In genomic region chr7:155870334-155871180, GRCh38 we compare ENCODE assay signal across 13 cellular contexts. TPM values are rescaled to one million over a fixed set of nuclear protein-coding genes. Genes with fewer than 3 reads are reported as not detected.
"Had no signal": no experiment of that assay in that cellular context is flagged by ENCODE, and none has a peak within 500 bp of the region (broad histone marks: within the 10 kb centered on the region; RNA-seq: fewer than 3 reads in every experiment).

No MANE protein-coding gene starts in this region.

- DNase-seq: activated CD4-positive, CD25-positive, alpha-beta regulatory T cell treated with anti-CD3 and anti-CD28 coated beads, Interleukin-2, amount 50 U/mL, for 72 hours; activated naive CD4-positive, alpha-beta T cell; activated naive CD8-positive, alpha-beta T cell treated with anti-CD3 and anti-CD28 coated beads, Interleukin-2, amount 10 ng/mL, durations not matched to agents 7 days and 5 days; anterior cingulate cortex; brain microvascular endothelial cell; gastrocnemius medialis; heart right ventricle; naive B cell; stimulated activated CD4-positive, alpha-beta T cell treated with anti-CD3 and anti-CD28 coated beads, Interleukin-4, amount 100 ng/mL, for 24 hours; stimulated activated naive CD4-positive, alpha-beta T cell had no signal

- H3K4me1 ChIP-seq: gastrocnemius medialis, heart right ventricle had no signal

- H3K9me3 ChIP-seq: gastrocnemius medialis, heart right ventricle had no signal

- H3K27ac ChIP-seq: brain microvascular endothelial cell, gastrocnemius medialis, heart right ventricle, SK-N-MC, skin epidermis had no signal

- H3K27me3 ChIP-seq: gastrocnemius medialis had no signal

- H3K36me3 ChIP-seq: brain microvascular endothelial cell, gastrocnemius medialis, heart right ventricle had no signal

- ATAC-seq: gastrocnemius medialis, heart right ventricle had no signal

- H3K4me3 ChIP-seq: gastrocnemius medialis, heart right ventricle, SK-N-MC, skin epidermis had no signal

RNA-seq across cellular contexts. Expression of gene SHH, which starts 58.3 kb away (rescaled TPM):
- total RNA-seq: activated naive CD8-positive, alpha-beta T cell treated with anti-CD3 and anti-CD28 coated beads, Interleukin-2, amount 10 ng/mL, durations not matched to agents 7 days and 5 days; gastrocnemius medialis; heart right ventricle; posterior vena cava had no signal
